Comparison of ENCODE assay signal across 8 cellular contexts in genomic region chr16:11852092-11852809, GRCh38. TPM values are rescaled to one million over a fixed set of nuclear protein-coding genes. Genes with fewer than 3 reads are reported as not detected.
DNase-seq lines count a peak whose midpoint lies in the region; ATAC-seq and TF ChIP-seq lines count a peak whose summit lies in the region.

No MANE protein-coding gene starts in this region.

- no peak for ATAC-seq in activated naive CD8-positive, alpha-beta T cell treated with anti-CD3 and anti-CD28 coated beads, Interleukin-2, amount 10 ng/mL, durations not matched to agents 7 days and 5 days (ENCODE audit: low read depth)
- ATAC-seq in thoracic aorta (ENCODE audit: insufficient number of reproducible peaks, low FRiP score, low read depth): no peak
- ATAC-seq in GM18870 (IDR thresholded peaks at IDR 0.05; ENCODE audit: unreplicated experiment): no peak

- peak overlapping the region; percentile 97 for H3K27ac Mint-ChIP-seq in activated naive CD8-positive, alpha-beta T cell treated with anti-CD3 and anti-CD28 coated beads, Interleukin-2, amount 10 ng/mL, durations not matched to agents 7 days and 5 days

- H3K36me3 Mint-ChIP-seq in activated naive CD8-positive, alpha-beta T cell treated with anti-CD3 and anti-CD28 coated beads, Interleukin-2, amount 10 ng/mL, durations not matched to agents 7 days and 5 days: peaks cover 30% of the 10 kb centered on the region

- POLR2A ChIA-PET in A673 (lab: Charles Lee; ENCODE audit: low non-redundant PET): interaction anchor here (0.5 kb wide), 1 partner anchor 1238 kb away, joined by 5 read pairs; no protein-coding TSS in a partner anchor
- POLR2A ChIA-PET in activated naive CD8-positive, alpha-beta T cell treated with anti-CD3 and anti-CD28 coated beads, Interleukin-2, amount 10 ng/mL, durations not matched to agents 7 days and 5 days (lab: Charles Lee): interaction anchor here (0.6 to 1.9 kb wide), 4 partner anchors 25 to 69 kb away, joined by 4 to 10 read pairs (median 6); partner anchors contain the start of genes GSPT1 and ZC3H7A

- peak overlapping the region; percentile 97 for H3K4me3 Mint-ChIP-seq in activated naive CD8-positive, alpha-beta T cell treated with anti-CD3 and anti-CD28 coated beads, Interleukin-2, amount 10 ng/mL, durations not matched to agents 7 days and 5 days

- intact Hi-C loops in A673 (cut with micrococcal nuclease; ENCODE audit: unreplicated experiment): no loop called here

- H3K9me3 ChIP-seq in A673 (ENCODE audit: low read depth, low read length, poor library complexity, severe bottlenecking): no peaks in the 10 kb centered on the region
- no peaks in the 10 kb centered on the region for H3K9me3 ChIP-seq in thoracic aorta

- H3K4me1 Mint-ChIP-seq in activated naive CD8-positive, alpha-beta T cell treated with anti-CD3 and anti-CD28 coated beads, Interleukin-2, amount 10 ng/mL, durations not matched to agents 7 days and 5 days: peaks cover 28% of the 10 kb centered on the region

- H3K36me3 ChIP-seq in A673 (ENCODE audit: insufficient read depth, low read length, poor library complexity, severe bottlenecking): peaks cover 32% of the 10 kb centered on the region
- peaks cover under 1% of the 10 kb centered on the region for H3K36me3 ChIP-seq in thoracic aorta

- H3K4me1 ChIP-seq in A673 (ENCODE audit: insufficient read depth, low read length, poor library complexity, severe bottlenecking): peaks cover 10% of the 10 kb centered on the region
- H3K4me1 ChIP-seq in thoracic aorta (ENCODE audit: control insufficient read depth in 1 of 2, low read depth in 2 of 2): peaks cover 27 to 31% of the 10 kb centered on the region in 2 donors

- no TSS peak for BruUV-seq in A673 (replicated peaks; lab: Mats Ljungman, UMichigan)

- TF ChIP-seq CTCF in A673 (conservative IDR thresholded peaks at IDR 0.05; ENCODE audit: low read depth, low read length) (no peak), HFF-Myc (IDR thresholded peaks at IDR 0.05; ENCODE audit: low read depth, low read length, missing control alignments) (no peak), thoracic aorta (IDR thresholded peaks at IDR 0.05) (no peak)

- H3K27ac ChIP-seq in A673 (ENCODE audit: low read depth, low read length, poor library complexity, severe bottlenecking): peak overlapping the region; percentile 96
- H3K27ac ChIP-seq in thoracic aorta: peak overlapping the region; percentile 83 to 86

- DNase-seq in A673 (ENCODE audit: low spot score) (peak; percentile 59), HFF-Myc (ENCODE audit: extremely low read depth, low read depth) (no peak), kidney tubule cell (ENCODE audit: low spot score) (peak; percentile 58), thoracic aorta (ENCODE audit: low spot score) (no peak), SKM-1 treated with dmso at 0.1 percent for 144 hours (lab: John Stamatoyannopoulos, UW; ENCODE audit: unreplicated experiment) (no peak), amniotic stem cell (lab: John Stamatoyannopoulos, UW) (no peak)
- no peak for DNase-seq in activated naive CD8-positive, alpha-beta T cell treated with anti-CD3 and anti-CD28 coated beads, Interleukin-2, amount 10 ng/mL, durations not matched to agents 7 days and 5 days

- H3K27me3 Mint-ChIP-seq in activated naive CD8-positive, alpha-beta T cell treated with anti-CD3 and anti-CD28 coated beads, Interleukin-2, amount 10 ng/mL, durations not matched to agents 7 days and 5 days: no peaks in the 10 kb centered on the region

- CTCF ChIA-PET in A673 (lab: Charles Lee): no interaction called here

- H3K27me3 ChIP-seq in A673 (replicated peaks; ENCODE audit: insufficient read depth, low read depth, low read length, poor library complexity) (no peaks in the 10 kb centered on the region), thoracic aorta (replicated peaks; ENCODE audit: insufficient read depth) (no peaks in the 10 kb centered on the region)

- H3K4me3 ChIP-seq in A673 (ENCODE audit: low read depth, low read length, poor library complexity, severe bottlenecking) (peak overlapping the region; percentile 96), HFF-Myc (replicated peaks; ENCODE audit: low read depth, low read length) (peak overlapping the region; percentile 96), thoracic aorta (peak overlapping the region; percentile 83)

- H3K9me3 Mint-ChIP-seq in activated naive CD8-positive, alpha-beta T cell treated with anti-CD3 and anti-CD28 coated beads, Interleukin-2, amount 10 ng/mL, durations not matched to agents 7 days and 5 days: no peaks in the 10 kb centered on the region

RNA-seq across cellular contexts. Expression of gene RSL1D1, which starts 0.9 kb away (rescaled TPM):
- total RNA-seq in A673 (2021) (313 and 365 TPM in 2 replicates), thoracic aorta (100 to 1,000 TPM in 1 of 2 donors, 10 to 100 TPM in 1; 51.2 to 184 TPM)
- 100 to 1,000 TPM; 159 to 165 TPM for total RNA-seq in activated naive CD8-positive, alpha-beta T cell treated with anti-CD3 and anti-CD28 coated beads, Interleukin-2, amount 10 ng/mL, durations not matched to agents 7 days and 5 days

RNA-seq across cellular contexts. Expression of gene ZC3H7A, which starts 55.2 kb away (rescaled TPM):
- total RNA-seq in A673 (2021) (65.0 and 67.2 TPM in 2 replicates), thoracic aorta (10 to 100 TPM; 47.8 to 86.1 TPM)
- 10 to 100 TPM; 73.1 to 82.5 TPM for total RNA-seq in activated naive CD8-positive, alpha-beta T cell treated with anti-CD3 and anti-CD28 coated beads, Interleukin-2, amount 10 ng/mL, durations not matched to agents 7 days and 5 days

Comparison
In these comparisons a context has a peak if more than half of its experiments do, and no peak if none do; other contexts are left out.
1. DNase-seq: peak in A673 (single experiment) and kidney tubule cell (single experiment); none in HFF-Myc (single experiment), activated naive CD8-positive, alpha-beta T cell treated with anti-CD3 and anti-CD28 coated beads, Interleukin-2, amount 10 ng/mL, durations not matched to agents 7 days and 5 days (single experiment), thoracic aorta (single experiment), SKM-1 treated with dmso at 0.1 percent for 144 hours (single experiment) and amniotic stem cell (single experiment).
2. Peak in every context shown above with its lines, with median percentiles within 50 percentile points of each other: H3K4me3 ChIP-seq.